Comparison of ENCODE assay signal across 8 cellular contexts in genomic region chr14:104801284-104802119, GRCh38. TPM values are rescaled to one million over a fixed set of nuclear protein-coding genes. Genes with fewer than 3 reads are reported as not detected.
DNase-seq lines count a peak whose midpoint lies in the region; ATAC-seq lines count a peak whose summit lies in the region.

No MANE protein-coding gene starts in this region.

- peak overlapping the region; percentile 84 for H3K4me3 Mint-ChIP-seq in activated T-cell treated with anti-CD3 and anti-CD28 coated beads, Interleukin-2, amount 50 U/mL, for 4 hours
- H3K4me3 Mint-ChIP-seq in stimulated activated naive CD8-positive, alpha-beta T cell treated with anti-CD3 and anti-CD28 coated beads, Interleukin-15, amount 100 ng/mL, for 72 hours: peak overlapping the region; percentile 91 to 95

- H3K27ac Mint-ChIP-seq in stimulated activated naive CD8-positive, alpha-beta T cell treated with anti-CD3 and anti-CD28 coated beads, Interleukin-15, amount 100 ng/mL, for 72 hours: peak overlapping the region; percentile 69 to 92

- no peaks in the 10 kb centered on the region for H3K36me3 Mint-ChIP-seq in activated T-cell treated with anti-CD3 and anti-CD28 coated beads, Interleukin-2, amount 50 U/mL, for 4 hours (ENCODE audit: insufficient read depth)

- no peak overlapping the region for H3K9ac ChIP-seq in iPS-20b (ENCODE audit: low read depth, low read length)

- no peak for ATAC-seq in activated T-cell treated with anti-CD3 and anti-CD28 coated beads, Interleukin-2, amount 50 U/mL, for 4 hours
- no peak for ATAC-seq in stimulated activated naive CD8-positive, alpha-beta T cell treated with anti-CD3 and anti-CD28 coated beads, Interleukin-15, amount 100 ng/mL, for 72 hours
- no peak for ATAC-seq in HG03196 (IDR thresholded peaks at IDR 0.05; ENCODE audit: unreplicated experiment)

- no peaks in the 10 kb centered on the region for H3K27me3 Mint-ChIP-seq in activated T-cell treated with anti-CD3 and anti-CD28 coated beads, Interleukin-2, amount 50 U/mL, for 4 hours (ENCODE audit: low read depth)
- peaks cover 24% of the 10 kb centered on the region for H3K27me3 Mint-ChIP-seq in stimulated activated naive CD8-positive, alpha-beta T cell treated with anti-CD3 and anti-CD28 coated beads, Interleukin-15, amount 100 ng/mL, for 72 hours

- H3K4me1 ChIP-seq in iPS-20b (ENCODE audit: insufficient read depth, low read length): peaks cover 7% of the 10 kb centered on the region; the same call in 1 of the 2 replicates

- no peaks in the 10 kb centered on the region for H3K9me3 Mint-ChIP-seq in activated T-cell treated with anti-CD3 and anti-CD28 coated beads, Interleukin-2, amount 50 U/mL, for 4 hours
- peaks cover 0 to 4% of the 10 kb centered on the region in 2 donors for H3K9me3 Mint-ChIP-seq in stimulated activated naive CD8-positive, alpha-beta T cell treated with anti-CD3 and anti-CD28 coated beads, Interleukin-15, amount 100 ng/mL, for 72 hours

- peaks cover 23% of the 10 kb centered on the region for H3K4me1 Mint-ChIP-seq in activated T-cell treated with anti-CD3 and anti-CD28 coated beads, Interleukin-2, amount 50 U/mL, for 4 hours (ENCODE audit: low read depth)
- peaks cover 56% of the 10 kb centered on the region for H3K4me1 Mint-ChIP-seq in stimulated activated naive CD8-positive, alpha-beta T cell treated with anti-CD3 and anti-CD28 coated beads, Interleukin-15, amount 100 ng/mL, for 72 hours

- H3K4me3 ChIP-seq in iPS-20b (ENCODE audit: low read length): peak overlapping the region; percentile 66

- H3K27me3 ChIP-seq in iPS-20b (ENCODE audit: insufficient read depth, low read length): peaks cover 59% of the 10 kb centered on the region

- H3K9me3 ChIP-seq in iPS-20b (ENCODE audit: insufficient read depth, low read depth, low read length): no peaks in the 10 kb centered on the region

- no peaks in the 10 kb centered on the region for H3K36me3 ChIP-seq in iPS-20b (ENCODE audit: insufficient read depth, low read depth, low read length)

- H3K27ac ChIP-seq in iPS-20b (ENCODE audit: low read length): no peak overlapping the region

- peak; percentile 41 for DNase-seq in NCI-H146 (lab: John Stamatoyannopoulos, UW)
- no peak for DNase-seq in NCI-H146 treated with DMSO at 0.1 percent for 48 hours (lab: John Stamatoyannopoulos, UW; ENCODE audit: unreplicated experiment)
- DNase-seq in activated T-cell treated with anti-CD3 and anti-CD28 coated beads, Interleukin-2, amount 50 U/mL, for 4 hours: no peak
- DNase-seq in stimulated activated naive CD8-positive, alpha-beta T cell treated with anti-CD3 and anti-CD28 coated beads, Interleukin-15, amount 100 ng/mL, for 72 hours: no peak
- no peak for DNase-seq in activated effector memory CD4-positive, alpha-beta T cell treated with Interleukin-2 at 50 U/mL for 16 hours
- no peak for DNase-seq in NCI-H1417 treated with DMSO at 0.1 percent for 48 hours (lab: John Stamatoyannopoulos, UW)

RNA-seq across cellular contexts. Expression of gene ZBTB42, which starts 0.6 kb away (rescaled TPM):
- total RNA-seq in activated T-cell treated with anti-CD3 and anti-CD28 coated beads, Interleukin-2, amount 50 U/mL, for 4 hours: 1 to 10 TPM; 3.6 to 4.1 (median 4.0) TPM

RNA-seq across cellular contexts. Expression of gene AKT1, which starts 6.0 kb away (rescaled TPM):
- 100 to 1,000 TPM; 107 to 124 (median 116) TPM for total RNA-seq in activated T-cell treated with anti-CD3 and anti-CD28 coated beads, Interleukin-2, amount 50 U/mL, for 4 hours

RNA-seq across cellular contexts. Expression of gene SIVA1, which starts 48.6 kb away (rescaled TPM):
- total RNA-seq in activated T-cell treated with anti-CD3 and anti-CD28 coated beads, Interleukin-2, amount 50 U/mL, for 4 hours: 100 to 1,000 TPM; 135 to 157 (median 149) TPM
